Comparison of ENCODE assay signal across 9 cellular contexts in the genomic region with DNA sequence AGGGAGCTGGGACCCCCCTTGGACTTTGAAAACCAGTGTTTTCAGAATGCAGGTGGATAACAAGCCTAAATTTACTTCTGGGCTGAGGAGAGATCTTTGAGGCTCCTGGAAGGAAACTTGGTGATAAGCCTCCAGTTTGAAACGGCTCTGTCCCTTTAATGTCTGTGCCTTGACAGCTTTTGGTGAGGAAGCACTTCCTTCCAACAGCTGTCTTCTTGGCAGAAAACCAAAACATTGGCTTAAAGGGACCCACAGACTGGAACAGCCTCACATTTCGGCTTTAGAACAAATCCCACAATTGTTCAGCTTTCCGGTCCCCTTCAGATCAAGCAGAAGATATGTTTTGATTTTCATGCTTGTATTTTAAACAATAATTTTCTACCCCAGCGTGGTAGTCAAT. TPM values are rescaled to one million over a fixed set of nuclear protein-coding genes. Genes with fewer than 3 reads are reported as not detected.
DNase-seq lines count a peak whose midpoint lies in the region; ATAC-seq and TF ChIP-seq lines count a peak whose summit lies in the region.
"Had no signal": no experiment of that assay in that cellular context is flagged by ENCODE, and none has a peak within 500 bp of the region (broad histone marks: within the 10 kb centered on the region; RNA-seq: fewer than 3 reads in every experiment).

No MANE protein-coding gene starts in this region.

- H3K9me2 ChIP-seq in MM.1S (replicated peaks; ENCODE audit: insufficient read depth, low read length) = no peaks in the 10 kb centered on the region

- no peaks in the 10 kb centered on the region for H3K9me3 ChIP-seq in BLaER1
- no peaks in the 10 kb centered on the region for H3K9me3 ChIP-seq in MM.1S (replicated peaks; ENCODE audit: insufficient read depth, low read length)
- no peaks in the 10 kb centered on the region for H3K9me3 ChIP-seq in colonic mucosa
- H3K9me3 ChIP-seq in mesodermal cell (ENCODE audit: control insufficient read depth, low read length) = no peaks in the 10 kb centered on the region

- 0 out of 2 replicates have a peak, but pooled peaks cover 4% of the 10 kb centered on the region for H3F3A ChIP-seq in MM.1S (ENCODE audit: insufficient read depth, low read length)

- H3K27ac ChIP-seq in BLaER1 = no peak overlapping the region
- H3K27ac ChIP-seq in MM.1S (ENCODE audit: low read length) = no peak overlapping the region
- H3K27ac ChIP-seq in colonic mucosa = peak overlapping the region; percentile 9
- H3K27ac ChIP-seq in mesodermal cell (ENCODE audit: low read depth, low read length, severe bottlenecking) = peak overlapping the region; percentile 57

- peaks cover 38% of the 10 kb centered on the region for H3K27me3 Mint-ChIP-seq in activated CD8-positive, alpha-beta T cell treated with anti-CD3 and anti-CD28 coated beads, Interleukin-2, amount 10 ng/mL, durations not matched to agents 7 days and 5 days (ENCODE audit: low read depth)

- POLR2A ChIA-PET in activated CD8-positive, alpha-beta T cell treated with anti-CD3 and anti-CD28 coated beads, Interleukin-2, amount 10 ng/mL, durations not matched to agents 7 days and 5 days (lab: Charles Lee) = no interaction called here

- CTCF ChIA-PET in activated CD8-positive, alpha-beta T cell treated with anti-CD3 and anti-CD28 coated beads, Interleukin-2, amount 10 ng/mL, durations not matched to agents 7 days and 5 days (lab: Charles Lee) = interaction anchor here (0.7 kb wide), 1 partner anchor 462 kb away, joined by 3 read pairs; no protein-coding TSS in a partner anchor

- H3K4me1 ChIP-seq in BLaER1 (peaks cover 44% of the 10 kb centered on the region), MM.1S (ENCODE audit: low read length) (0 out of 2 replicates have a peak, but pooled peaks cover 4% of the 10 kb centered on the region), colonic mucosa (peaks cover 6% of the 10 kb centered on the region), mesodermal cell (ENCODE audit: control insufficient read depth, insufficient read depth, low read length, poor library complexity, severe bottlenecking) (peaks cover 12% of the 10 kb centered on the region)

- no peak for ATAC-seq in activated CD8-positive, alpha-beta T cell treated with anti-CD3 and anti-CD28 coated beads, Interleukin-2, amount 10 ng/mL, durations not matched to agents 7 days and 5 days
- no peak for ATAC-seq in HG03469 (IDR thresholded peaks at IDR 0.05; ENCODE audit: unreplicated experiment)

- WGBS in mesodermal cell (ENCODE audit: insufficient coverage in 2 of 2), 2 experiments = 0% methylated on average over 1 of the region's 4 CpGs

- H3K9ac ChIP-seq in BLaER1 = no peak overlapping the region; the same call in 1 of the 2 replicates
- H3K9ac ChIP-seq in MM.1S (ENCODE audit: low read length) = no peak overlapping the region
- no peak overlapping the region for H3K9ac ChIP-seq in colonic mucosa (ENCODE audit: low read depth in 2 of 2, low read length in 2 of 2)

- H3K4me1 Mint-ChIP-seq in activated CD8-positive, alpha-beta T cell treated with anti-CD3 and anti-CD28 coated beads, Interleukin-2, amount 10 ng/mL, durations not matched to agents 7 days and 5 days (ENCODE audit: low read depth) = peaks cover 29% of the 10 kb centered on the region

- no peak overlapping the region for H2AFZ ChIP-seq in MM.1S (ENCODE audit: low read length)

- no peaks in the 10 kb centered on the region for H3K36me3 Mint-ChIP-seq in activated CD8-positive, alpha-beta T cell treated with anti-CD3 and anti-CD28 coated beads, Interleukin-2, amount 10 ng/mL, durations not matched to agents 7 days and 5 days (ENCODE audit: low read depth)

- H3K27me3 ChIP-seq in BLaER1 (peaks cover 33% of the 10 kb centered on the region), MM.1S (replicated peaks; ENCODE audit: insufficient read depth, low read length) (no peaks in the 10 kb centered on the region), colonic mucosa (peaks cover 17% of the 10 kb centered on the region)

- intact Hi-C loops in colonic mucosa (cut with DNase I) = no loop called here

- H3K9me3 Mint-ChIP-seq in activated CD8-positive, alpha-beta T cell treated with anti-CD3 and anti-CD28 coated beads, Interleukin-2, amount 10 ng/mL, durations not matched to agents 7 days and 5 days (ENCODE audit: insufficient read depth) = no peaks in the 10 kb centered on the region

- peak overlapping the region; percentile 19; the same call in 1 of the 2 replicates for H3K4me3 ChIP-seq in BLaER1
- no peak overlapping the region for H3K4me3 ChIP-seq in MM.1S (ENCODE audit: low read length)
- H3K4me3 ChIP-seq in colonic mucosa = no peak overlapping the region
- H3K4me3 ChIP-seq in mesodermal cell (ENCODE audit: extremely low read depth, insufficient read depth, low read length, poor library complexity, severe bottlenecking) = peak overlapping the region; percentile 47

- H3K4me3 Mint-ChIP-seq in activated CD8-positive, alpha-beta T cell treated with anti-CD3 and anti-CD28 coated beads, Interleukin-2, amount 10 ng/mL, durations not matched to agents 7 days and 5 days = no peak overlapping the region

- H3K36me3 ChIP-seq in BLaER1 (0 out of 2 replicates have a peak, but pooled peaks cover 7% of the 10 kb centered on the region), MM.1S (replicated peaks; ENCODE audit: insufficient read depth, low read length) (no peaks in the 10 kb centered on the region), colonic mucosa (no peaks in the 10 kb centered on the region), mesodermal cell (ENCODE audit: control insufficient read depth, insufficient read depth, low read length) (peaks cover 19% of the 10 kb centered on the region)

- H4K20me1 ChIP-seq in BLaER1 (peaks cover 31% of the 10 kb centered on the region), MM.1S (ENCODE audit: insufficient read depth, low read length) (no peaks in the 10 kb centered on the region)

- H3K27ac Mint-ChIP-seq in activated CD8-positive, alpha-beta T cell treated with anti-CD3 and anti-CD28 coated beads, Interleukin-2, amount 10 ng/mL, durations not matched to agents 7 days and 5 days = no peak overlapping the region

- peak overlapping the region; percentile 100 for H3K4me2 ChIP-seq in BLaER1
- peak overlapping the region; percentile 30; the same call in 1 of the 2 replicates for H3K4me2 ChIP-seq in MM.1S (ENCODE audit: low read depth, low read length)

- no peak for DNase-seq in MM.1S
- DNase-seq in colonic mucosa = peak; percentile 48
- no peak for DNase-seq in SW480 (ENCODE audit: low spot score)
- DNase-seq in activated CD8-positive, alpha-beta T cell treated with anti-CD3 and anti-CD28 coated beads, Interleukin-2, amount 10 ng/mL, durations not matched to agents 7 days and 5 days = no peak
- DNase-seq in stimulated activated naive CD4-positive, alpha-beta T cell treated with Interleukin-2 at 50 U/mL for 16 hours (lab: John Stamatoyannopoulos, UW) = no peak
- DNase-seq: erythroblast had no signal

- TF ChIP-seq CTCF in MM.1S (IDR thresholded peaks at IDR 0.05; ENCODE audit: low read length) (no peak), colonic mucosa (IDR thresholded peaks at IDR 0.05) (no peak)

- H3K79me2 ChIP-seq in MM.1S (ENCODE audit: low read length) = peaks cover 18% of the 10 kb centered on the region

RNA-seq across cellular contexts. Expression of a gene that starts 3.6 kb away (rescaled TPM):
- total RNA-seq in colonic mucosa = 1 to 10 TPM; 1.5 to 1.7 TPM
- 16.4 TPM for polyA plus RNA-seq in mesodermal cell (2013, experiment 1 of 2)
- 16.5 TPM for polyA plus RNA-seq in mesodermal cell (2013, experiment 2 of 2)
- total RNA-seq in activated CD8-positive, alpha-beta T cell treated with anti-CD3 and anti-CD28 coated beads, Interleukin-2, amount 10 ng/mL, durations not matched to agents 7 days and 5 days = not detected

Comparison
In these comparisons a context has a peak if more than half of its experiments do, and no peak if none do; other contexts are left out.
1. H3K27ac ChIP-seq: peak in colonic mucosa (single experiment) and mesodermal cell (single experiment); none in BLaER1 (single experiment) and MM.1S (single experiment).
2. H3K4me3 ChIP-seq: peak in BLaER1 (single experiment) and mesodermal cell (single experiment); none in MM.1S (single experiment) and colonic mucosa (single experiment).